18 cellular contexts compared by ENCODE assay signal in genomic region chr18:45321520-45321919, GRCh38.
DNase-seq lines count a peak whose midpoint lies in the region; ATAC-seq and TF ChIP-seq lines count a peak whose summit lies in the region.
"Had no signal": no experiment of that assay in that cellular context is flagged by ENCODE, and none has a peak within 500 bp of the region (broad histone marks: within the 10 kb centered on the region; RNA-seq: fewer than 3 reads in every experiment).

No MANE protein-coding gene starts in this region.

- H3K4me3 ChIP-seq in right cardiac atrium (ENCODE audit: low read length), result no peak overlapping the region
- no peak overlapping the region for H3K4me3 ChIP-seq in psoas muscle
- H3K4me3 ChIP-seq: BLaER1 treated with 17β-estradiol and CSF1 and Interleukin-3, amounts not matched to agents 10 nM and 100 nM had no signal

- POLR2A ChIA-PET in RWPE1 (lab: Yijun Ruan, JAX; ENCODE audit: low non-redundant PET), result no interaction called here

- CTCF ChIA-PET in RWPE1 (lab: Yijun Ruan, JAX), result no interaction called here

- ATAC-seq in right cardiac atrium (peak; percentile 17 to 53), psoas muscle (peak; percentile 81 to 83 (median 82))
- ATAC-seq: effector memory CD8-positive, alpha-beta T cell; stimulated activated naive CD8-positive, alpha-beta T cell treated with anti-CD3 and anti-CD28 coated beads, Interleukin-15, amount 100 ng/mL, for 72 hours had no signal

- intact Hi-C loops in right cardiac atrium (cut with DNase I), result loop anchor here in 1 of 4 donors (10.0 kb wide), 1 partner anchor 77 kb away; no protein-coding TSS in a partner anchor
- intact Hi-C loops in psoas muscle (cut with DNase I), result loop anchor here in 1 of 2 donors (5.0 kb wide), 1 partner anchor 61 kb away; no protein-coding TSS in a partner anchor

- H3K36me3 ChIP-seq in psoas muscle (ENCODE audit: insufficient read depth in 1 of 2, low read depth in 1 of 2), result no peaks in the 10 kb centered on the region
- H3K36me3 ChIP-seq: BLaER1 treated with 17β-estradiol and CSF1 and Interleukin-3, amounts not matched to agents 10 nM and 100 nM had no signal

- H3K27ac ChIP-seq in RWPE1, result peak overlapping the region; percentile 55
- peak overlapping the region; percentile 42 for H3K27ac ChIP-seq in right cardiac atrium (ENCODE audit: low read length)
- peak overlapping the region; percentile 91 for H3K27ac ChIP-seq in psoas muscle
- H3K27ac ChIP-seq: BLaER1 treated with 17β-estradiol and CSF1 and Interleukin-3, amounts not matched to agents 10 nM and 100 nM had no signal

- H3K9me3 ChIP-seq in right cardiac atrium (ENCODE audit: control insufficient read depth, low read length) (no peaks in the 10 kb centered on the region), psoas muscle (no peaks in the 10 kb centered on the region)
- H3K9me3 ChIP-seq: BLaER1 treated with 17β-estradiol and CSF1 and Interleukin-3, amounts not matched to agents 10 nM and 100 nM had no signal

- DNase-seq in NCI-H146 treated with DMSO at 0.1 percent for 48 hours (lab: John Stamatoyannopoulos, UW; ENCODE audit: unreplicated experiment) (peak; percentile 33), RWPE1 (ENCODE audit: low spot score) (no peak), right cardiac atrium (no peak), psoas muscle (peak; percentile 46 to 79), NCI-H1930 (lab: John Stamatoyannopoulos, UW) (no peak), NK-92 (lab: John Stamatoyannopoulos, UW; ENCODE audit: unreplicated experiment) (no peak)
- DNase-seq in activated naive CD4-positive, alpha-beta T cell treated with anti-CD3 and anti-CD28 coated beads, Interleukin-2, amount 50 U/mL, for 16 hours, result no peak
- DNase-seq: activated CD4-positive, alpha-beta T cell treated with anti-CD3 and anti-CD28 coated beads for 1 hour; activated naive CD4-positive, alpha-beta T cell treated with Interleukin-2 at 50 U/mL for 16 hours; DMS79 treated with DMSO at 0.1 percent for 48 hours; effector memory CD8-positive, alpha-beta T cell; H7; IMR-90; NCI-H82; SIG-M5; stimulated activated CD4-positive, alpha-beta T cell treated with anti-CD3 and anti-CD28 coated beads, Interleukin-12 subunit alpha, Interleukin-12 subunit beta, amount 100 ng/mL, for 4 hours; stimulated activated naive CD8-positive, alpha-beta T cell treated with anti-CD3 and anti-CD28 coated beads, Interleukin-15, amount 100 ng/mL, for 72 hours had no signal

- 66% methylated on average over 8 of the region's 8 CpGs for WGBS in right cardiac atrium
- WGBS in psoas muscle, 3 donors, result 21 to 42% (median 23%) methylated on average over 8 of the region's 8 CpGs

- H3K4me1 ChIP-seq in right cardiac atrium (ENCODE audit: control insufficient read depth, insufficient read depth, low read length) (peaks cover 6% of the 10 kb centered on the region), psoas muscle (peaks cover 52% of the 10 kb centered on the region)

- TF ChIP-seq CTCF in RWPE1 (conservative IDR thresholded peaks at IDR 0.05; ENCODE audit: low read depth) (no peak), psoas muscle (IDR thresholded peaks at IDR 0.05) (no peak)

- H3K27me3 ChIP-seq in right cardiac atrium (ENCODE audit: control insufficient read depth, insufficient read depth) (no peaks in the 10 kb centered on the region), psoas muscle (ENCODE audit: insufficient read depth in 3 of 3, low read length in 2 of 3) (no peaks in the 10 kb centered on the region)
- H3K27me3 ChIP-seq: BLaER1 treated with 17β-estradiol and CSF1 and Interleukin-3, amounts not matched to agents 10 nM and 100 nM had no signal

Comparison
In these comparisons a context has a peak if more than half of its experiments do, and no peak if none do; other contexts are left out.
1. DNase-seq: peak in NCI-H146 treated with DMSO at 0.1 percent for 48 hours (single experiment) and psoas muscle (2 of 2); none in RWPE1 (single experiment), right cardiac atrium (0 of 3), activated naive CD4-positive, alpha-beta T cell treated with anti-CD3 and anti-CD28 coated beads, Interleukin-2, amount 50 U/mL, for 16 hours (single experiment), NCI-H1930 (0 of 2) and NK-92 (single experiment).
2. Peak in every context shown above with its lines, with median percentiles within 50 percentile points of each other: H3K27ac ChIP-seq.